In genomic region chr20:63258826-63259225, GRCh38 we compare ENCODE assay signal across 24 cellular contexts. TPM values are rescaled to one million over a fixed set of nuclear protein-coding genes. Genes with fewer than 3 reads are reported as not detected.
"Had no signal": no experiment of that assay in that cellular context is flagged by ENCODE, and none has a peak within 500 bp of the region (broad histone marks: within the 10 kb centered on the region; RNA-seq: fewer than 3 reads in every experiment).

No MANE protein-coding gene starts in this region.

- H3K4me3 ChIP-seq: lung, right atrium auricular region, transverse colon, vagina had no signal

- H3K9me3 Mint-ChIP-seq: activated CD4-positive, alpha-beta T cell treated with anti-CD3 and anti-CD28 coated beads, Interleukin-2, amount 10 ng/mL, durations not matched to agents 24 days and 14 days; activated CD8-positive, alpha-beta T cell treated with anti-CD3 and anti-CD28 coated beads for 36 hours; activated naive CD4-positive, alpha-beta T cell treated with anti-CD3 and anti-CD28 coated beads for 36 hours; activated T-cell treated with anti-CD3 and anti-CD28 coated beads, Interleukin-2, amount 50 U/mL, for 24 hours; stimulated activated naive CD8-positive, alpha-beta T cell treated with anti-CD3 and anti-CD28 coated beads, Interleukin-15, Interleukin-2, amounts not matched to agents 100 ng/mL and 50 ng/mL, for 24 hours had no signal

- H3K27ac ChIP-seq: foreskin keratinocyte, right atrium auricular region, transverse colon, vagina had no signal

- H3K9me3 ChIP-seq: right atrium auricular region, transverse colon, vagina had no signal

- H3K4me3 Mint-ChIP-seq: activated CD4-positive, alpha-beta T cell treated with anti-CD3 and anti-CD28 coated beads, Interleukin-2, amount 10 ng/mL, durations not matched to agents 24 days and 14 days; activated CD8-positive, alpha-beta T cell treated with anti-CD3 and anti-CD28 coated beads for 36 hours; activated naive CD4-positive, alpha-beta T cell treated with anti-CD3 and anti-CD28 coated beads for 36 hours; activated T-cell treated with anti-CD3 and anti-CD28 coated beads, Interleukin-2, amount 50 U/mL, for 24 hours; stimulated activated naive CD8-positive, alpha-beta T cell treated with anti-CD3 and anti-CD28 coated beads, Interleukin-15, Interleukin-2, amounts not matched to agents 100 ng/mL and 50 ng/mL, for 24 hours had no signal

- DNase-seq: activated CD4-positive, alpha-beta T cell treated with anti-CD3 and anti-CD28 coated beads, Interleukin-2, amount 10 ng/mL, durations not matched to agents 24 days and 14 days; activated CD8-positive, alpha-beta T cell treated with anti-CD3 and anti-CD28 coated beads for 36 hours; activated naive CD4-positive, alpha-beta T cell treated with anti-CD3 and anti-CD28 coated beads for 36 hours; activated T-cell treated with anti-CD3 and anti-CD28 coated beads, Interleukin-2, amount 50 U/mL, for 24 hours; cerebellar nuclear complex; cortex of kidney; foreskin keratinocyte; glutamatergic neuron; midbrain; small intestine; stimulated activated CD4-positive, alpha-beta T cell treated with anti-CD3 and anti-CD28 coated beads, Interleukin-15, amount 100 ng/mL, for 24 hours; stimulated activated CD4-positive, alpha-beta T cell treated with anti-CD3 and anti-CD28 coated beads, Interleukin-2, amount 100 ng/mL, for 48 hours; transverse colon had no signal

- FAIRE-seq: keratinocyte, small intestine had no signal

- ATAC-seq: activated CD8-positive, alpha-beta T cell treated with anti-CD3 and anti-CD28 coated beads for 36 hours; esophagus mucosa; foreskin keratinocyte; left lobe of liver had no signal

- H3K27ac Mint-ChIP-seq: activated CD4-positive, alpha-beta T cell treated with anti-CD3 and anti-CD28 coated beads, Interleukin-2, amount 10 ng/mL, durations not matched to agents 24 days and 14 days; activated CD8-positive, alpha-beta T cell treated with anti-CD3 and anti-CD28 coated beads for 36 hours; activated naive CD4-positive, alpha-beta T cell treated with anti-CD3 and anti-CD28 coated beads for 36 hours; activated T-cell treated with anti-CD3 and anti-CD28 coated beads, Interleukin-2, amount 50 U/mL, for 24 hours; progenitor cell of endocrine pancreas; stimulated activated naive CD8-positive, alpha-beta T cell treated with anti-CD3 and anti-CD28 coated beads, Interleukin-15, Interleukin-2, amounts not matched to agents 100 ng/mL and 50 ng/mL, for 24 hours had no signal

- H3K36me3 ChIP-seq: right atrium auricular region, transverse colon, vagina had no signal

RNA-seq across cellular contexts. Expression of gene NKAIN4, which starts 4.6 kb away (rescaled TPM):
- total RNA-seq: activated CD4-positive, alpha-beta T cell treated with anti-CD3 and anti-CD28 coated beads, Interleukin-2, amount 10 ng/mL, durations not matched to agents 24 days and 14 days; activated CD8-positive, alpha-beta T cell treated with anti-CD3 and anti-CD28 coated beads for 36 hours; activated naive CD4-positive, alpha-beta T cell treated with anti-CD3 and anti-CD28 coated beads for 36 hours; esophagus mucosa; left lobe of liver; omental fat pad; right atrium auricular region; T-helper 1 cell treated with Interleukin-12 subunit alpha and Interleukin-12 subunit beta and Interleukin-4 antibody, amounts not matched to agents 30 ng/mL and 1 ng/mL, for 36 hours; vagina had no signal
- polyA plus RNA-seq: keratinocyte had no signal

RNA-seq across cellular contexts. Expression of gene BIRC7, which starts 23.1 kb away (rescaled TPM):
- total RNA-seq: activated CD4-positive, alpha-beta T cell treated with anti-CD3 and anti-CD28 coated beads, Interleukin-2, amount 10 ng/mL, durations not matched to agents 24 days and 14 days; activated naive CD4-positive, alpha-beta T cell treated with anti-CD3 and anti-CD28 coated beads for 36 hours; esophagus mucosa; foreskin keratinocyte; left lobe of liver; progenitor cell of endocrine pancreas; right atrium auricular region; T-helper 1 cell treated with Interleukin-12 subunit alpha and Interleukin-12 subunit beta and Interleukin-4 antibody, amounts not matched to agents 30 ng/mL and 1 ng/mL, for 36 hours had no signal
- polyA plus RNA-seq: foreskin keratinocyte, keratinocyte, neural cell had no signal

RNA-seq across cellular contexts. Expression of gene COL20A1, which starts 34.2 kb away (rescaled TPM):
- total RNA-seq: activated CD4-positive, alpha-beta T cell treated with anti-CD3 and anti-CD28 coated beads, Interleukin-2, amount 10 ng/mL, durations not matched to agents 24 days and 14 days; esophagus mucosa; foreskin keratinocyte; left lobe of liver; omental fat pad; right atrium auricular region; vagina had no signal
- polyA plus RNA-seq: foreskin keratinocyte, keratinocyte had no signal
